10 cellular contexts compared by ENCODE assay signal in genomic region chr7:47636111-47636692, GRCh38. TPM values are rescaled to one million over a fixed set of nuclear protein-coding genes. Genes with fewer than 3 reads are reported as not detected.
A peak's percentile ranks its signal among the peaks of the same experiment; 100 is the strongest.
DNase-seq lines count a peak whose midpoint lies in the region; ATAC-seq and TF ChIP-seq lines count a peak whose summit lies in the region.
"Had no signal": no experiment of that assay in that cellular context is flagged by ENCODE, and none has a peak within 500 bp of the region (broad histone marks: within the 10 kb centered on the region; RNA-seq: fewer than 3 reads in every experiment).

No MANE protein-coding gene starts in this region.

- DNase-seq in AG04450 (ENCODE audit: low read depth, low spot score) (no peak), SK-N-SH (no peak), cardiac muscle cell (ENCODE audit: low read depth in 1 of 2, low spot score in 1 of 2) (no peak), sciatic nerve (ENCODE audit: low spot score) (no peak), NCI-H226 (no peak)
- no peak for DNase-seq in stimulated activated CD4-positive, alpha-beta T cell treated with anti-CD3 and anti-CD28 coated beads, Interleukin-2, amount 100 ng/mL, for 48 hours
- DNase-seq: T-helper 2 cell had no signal

- no peaks in the 10 kb centered on the region for H4K20me1 ChIP-seq in SK-N-SH (ENCODE audit: insufficient read depth)

- H2AFZ ChIP-seq in SK-N-SH (ENCODE audit: low read depth) = peak overlapping the region; percentile 74; the same call in 1 of the 2 replicates

- H3K4me3 ChIP-seq in AG04450 (ENCODE audit: low read depth, low read length) = no peak overlapping the region
- no peak overlapping the region for H3K4me3 ChIP-seq in SK-N-SH (ENCODE audit: low read depth in 2 of 2, low read length in 1 of 2)
- H3K4me3 ChIP-seq in cardiac muscle cell = no peak overlapping the region

- intact Hi-C loops in sciatic nerve (cut with DNase I) = no loop called here

- peak overlapping the region; percentile 40; the same call in 1 of the 2 replicates for H3K4me2 ChIP-seq in SK-N-SH

- H3K36me3 ChIP-seq in SK-N-SH (replicated peaks in 1 of 2; ENCODE audit: control insufficient read depth in 1 of 2, insufficient read depth in 2 of 2, low read length in 1 of 2) (no peaks in the 10 kb centered on the region), cardiac muscle cell (no peaks in the 10 kb centered on the region)

- H3K4me1 ChIP-seq in SK-N-SH (ENCODE audit: control insufficient read depth in 1 of 2, insufficient read depth in 2 of 2, low read depth in 1 of 2, low read length in 1 of 2) (peaks cover 12 to 23% of the 10 kb centered on the region in 2 experiments; a peak in 2 of 4 replicates), cardiac muscle cell (ENCODE audit: low read depth) (peaks cover 8% of the 10 kb centered on the region)

- no peak for TF ChIP-seq EP300 in SK-N-SH (IDR thresholded peaks at IDR 0.05; ENCODE audit: borderline replicate concordance in 1 of 2, low read depth in 1 of 2, low read length in 1 of 2)

- H3K27ac ChIP-seq in AG04450 (ENCODE audit: low read depth, low read length) (peak overlapping the region; percentile 31), SK-N-SH (ENCODE audit: low read depth in 2 of 2, low read length in 1 of 2) (peak overlapping the region; percentile 64 to 78), cardiac muscle cell (peak overlapping the region; percentile 25)

- no peaks in the 10 kb centered on the region for H3K79me2 ChIP-seq in SK-N-SH (ENCODE audit: insufficient read depth)

- POLR2A ChIA-PET in AG04450 (lab: Yijun Ruan, JAX) (no interaction called here), SK-N-SH (lab: Yijun Ruan, JAX) (no interaction called here)

- ATAC-seq in sciatic nerve (peak; percentile 38), GM21737 (IDR thresholded peaks at IDR 0.05; ENCODE audit: unreplicated experiment) (no peak), HG02852 (IDR thresholded peaks at IDR 0.05; ENCODE audit: unreplicated experiment) (no peak)
- ATAC-seq: activated naive CD4-positive, alpha-beta T cell treated with anti-CD3 and anti-CD28 coated beads, Interleukin-2, amount 50 U/mL, for 72 hours had no signal

- TF ChIP-seq CTCF in AG04450 (IDR thresholded peaks at IDR 0.05; ENCODE audit: low read depth, low read length) = no peak
- 0 out of 2 replicates have a peak, but pooled peaks have one; percentile 6 for TF ChIP-seq CTCF in SK-N-SH (IDR thresholded peaks at IDR 0.05)
- no peak for TF ChIP-seq CTCF in cardiac muscle cell (IDR thresholded peaks at IDR 0.05; ENCODE audit: low read depth, low read length)

- peaks cover 15% of the 10 kb centered on the region for H3F3A ChIP-seq in SK-N-SH (replicated peaks; ENCODE audit: insufficient read depth)

- no peaks in the 10 kb centered on the region; the same call in 1 of the 2 replicates for H3K9me3 ChIP-seq in AG04450 (ENCODE audit: control insufficient read depth, insufficient read depth, low read length)
- no peaks in the 10 kb centered on the region for H3K9me3 ChIP-seq in SK-N-SH
- H3K9me3 ChIP-seq in cardiac muscle cell (ENCODE audit: low read depth) = no peaks in the 10 kb centered on the region

- H3K27me3 ChIP-seq in AG04450 (ENCODE audit: control insufficient read depth, insufficient read depth, low read length) (no peaks in the 10 kb centered on the region), SK-N-SH (ENCODE audit: insufficient read depth) (no peaks in the 10 kb centered on the region), cardiac muscle cell (no peaks in the 10 kb centered on the region)

- peak overlapping the region; percentile 26; the same call in 1 of the 2 replicates for H3K9ac ChIP-seq in SK-N-SH

- 41% methylated on average over 12 of the region's 12 CpGs for WGBS in SK-N-SH (ENCODE audit: low lambda C conversion rate)

- no peaks in the 10 kb centered on the region for H3K9me2 ChIP-seq in SK-N-SH

- no peak for TF ChIP-seq RAD21 in SK-N-SH (IDR thresholded peaks at IDR 0.05; ENCODE audit: low read length)

- CTCF ChIA-PET in AG04450 (lab: Charles Lee) (no interaction called here), SK-N-SH (lab: Yijun Ruan, JAX) (no interaction called here)

TF ChIP-seq in SK-N-SH, 30 proteins besides CTCF, POLR2A, EP300 and RAD21:
- no peak for TF ChIP-seq ZBTB33 (IDR thresholded peaks at IDR 0.05; ENCODE audit: borderline replicate concordance, low read depth)
- peak; percentile 37; the same call in 1 of the 2 replicates for TF ChIP-seq NFIC (IDR thresholded peaks at IDR 0.05; ENCODE audit: borderline replicate concordance)
- no peak for TF ChIP-seq JUND (IDR thresholded peaks at IDR 0.05)

RNA-seq across cellular contexts. Expression of gene TNS3, which starts 54.3 kb away (rescaled TPM):
- polyA plus RNA-seq in AG04450 (2011; rRNA removed) (121 and 131 TPM in 2 replicates), SK-N-SH (2012; rRNA removed) (68.8 and 72.3 TPM in 2 replicates), cardiac muscle cell (2.7 and 3.3 TPM in 2 replicates)
- polyA minus RNA-seq in AG04450 (2011; rRNA and poly(A)+ RNA removed) = 326 and 376 TPM in 2 replicates
- 48.8 and 60.8 TPM in 2 replicates for polyA plus RNA-seq in SK-N-SH (2012; cell fraction: cytosol; rRNA removed)
- 141 and 170 TPM in 2 replicates for polyA plus RNA-seq in SK-N-SH (2012; cell fraction: nucleus; rRNA removed)
- total RNA-seq in cardiac muscle cell (5.7 and 8.0 TPM in 2 replicates), sciatic nerve (230 TPM)

Comparison
In these comparisons a context has a peak if more than half of its experiments do, and no peak if none do; other contexts are left out.
1. RNA of gene TNS3, which starts 54.3 kb away (polyA plus RNA-seq): 121 to 131 TPM in AG04450 and 48.8 to 170 TPM in SK-N-SH; 2.7 to 3.3 TPM in cardiac muscle cell; every median in the first group is over 10 times any median in the second.
2. Peak in every context shown above with its lines, with median percentiles within 50 percentile points of each other: H3K27ac ChIP-seq.